ENCODE assay signal across 9 cellular contexts in the genomic region with DNA sequence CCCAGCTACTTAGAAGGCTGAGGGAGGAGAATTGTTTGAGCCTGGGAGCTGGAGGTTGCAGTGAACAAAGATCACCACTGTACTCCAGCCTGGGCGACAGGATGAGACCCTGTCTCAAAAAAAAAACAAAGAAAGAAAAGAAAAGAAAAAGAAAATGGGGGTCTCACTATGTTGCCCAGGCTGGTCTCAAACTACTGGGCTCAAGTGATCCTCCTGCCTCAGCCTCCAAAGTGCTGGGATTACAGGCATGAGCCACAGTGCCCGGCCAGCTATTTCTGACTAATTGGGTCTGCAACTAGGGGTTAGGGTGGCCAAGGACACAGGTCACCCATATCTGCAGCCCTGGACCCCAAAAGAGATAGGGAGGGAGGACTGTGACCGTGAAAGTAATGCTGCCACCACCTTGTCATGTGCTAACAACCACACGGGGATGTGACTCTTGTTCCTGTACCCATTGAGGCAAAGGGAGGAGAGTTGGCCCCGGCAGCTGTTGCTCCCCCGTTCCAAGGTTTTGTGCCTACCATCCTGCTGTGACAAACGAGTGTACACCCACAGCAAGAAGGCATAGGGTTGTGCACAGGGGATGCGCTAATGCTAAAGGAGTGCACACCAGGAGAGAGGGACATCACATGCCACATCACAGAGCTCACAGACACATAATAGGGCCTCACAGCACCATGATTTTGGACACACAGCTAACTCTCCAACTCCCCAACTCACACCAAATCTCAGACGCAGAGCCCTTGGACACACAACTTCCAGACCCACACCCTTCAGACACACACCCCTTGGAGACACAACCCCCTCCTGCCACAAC. TPM values are rescaled to one million over a fixed set of nuclear protein-coding genes. Genes with fewer than 3 reads are reported as not detected.
DNase-seq lines count a peak whose midpoint lies in the region; ATAC-seq, FAIRE-seq and TF ChIP-seq lines count a peak whose summit lies in the region.
"Had no signal": no experiment of that assay in that cellular context is flagged by ENCODE, and none has a peak within 500 bp of the region (broad histone marks: within the 10 kb centered on the region; RNA-seq: fewer than 3 reads in every experiment).

No MANE protein-coding gene starts in this region.

- peaks cover 63% of the 10 kb centered on the region for H3K27me3 Mint-ChIP-seq in endodermal cell (ENCODE audit: insufficient read depth)
- H3K27me3 Mint-ChIP-seq: activated naive CD8-positive, alpha-beta T cell treated with anti-CD3 and anti-CD28 coated beads, Interleukin-2, amount 10 ng/mL, durations not matched to agents 7 days and 5 days had no signal

- H3K4me3 ChIP-seq in Jurkat, Clone E6-1 (ENCODE audit: low read length) = peak overlapping the region; percentile 34
- no peak overlapping the region for H3K4me3 ChIP-seq in endodermal cell (ENCODE audit: low read length)
- H3K4me3 ChIP-seq in skeletal muscle satellite cell (ENCODE audit: low read length) = no peak overlapping the region

- no peak for ATAC-seq in HG02571 (IDR thresholded peaks at IDR 0.05; ENCODE audit: unreplicated experiment)

- 73 to 89% methylated on average over 2 to 9 of the region's 9 CpGs for WGBS in endodermal cell (ENCODE audit: insufficient coverage in 1 of 2, insufficient read length in 1 of 2), 2 experiments

- peak overlapping the region; percentile 69 for H3K4me2 ChIP-seq in skeletal muscle satellite cell (ENCODE audit: low read length)

- no peaks in the 10 kb centered on the region for H3K36me3 Mint-ChIP-seq in endodermal cell (ENCODE audit: low read depth)

- no peaks in the 10 kb centered on the region for H3K4me1 ChIP-seq in endodermal cell (ENCODE audit: control insufficient read depth, insufficient read depth, low read length)
- peaks cover 14% of the 10 kb centered on the region for H3K4me1 ChIP-seq in skeletal muscle satellite cell (ENCODE audit: control insufficient read depth, insufficient read depth, low read length)

- H3K4me1 Mint-ChIP-seq in endodermal cell = peaks cover 4% of the 10 kb centered on the region

- DNase-seq in GM19239 (ENCODE audit: insufficient read length, low spot score) (no peak), endodermal cell (no peak), DMS153 treated with DMSO at 0.1 percent for 48 hours (lab: John Stamatoyannopoulos, UW; ENCODE audit: unreplicated experiment) (no peak), D721Med (ENCODE audit: insufficient read length, low spot score) (no peak)
- DNase-seq in Jurkat, Clone E6-1 (ENCODE audit: low read depth, low spot score) = no peak
- DNase-seq: NCI-H2081 treated with DMSO at 0.1 percent for 48 hours had no signal

- TF ChIP-seq CTCF in endodermal cell (conservative IDR thresholded peaks at IDR 0.05) = no peak
- TF ChIP-seq CTCF in D721Med (IDR thresholded peaks at IDR 0.05; ENCODE audit: insufficient read depth, missing control alignments) = no peak

- no peak overlapping the region for H3K9ac ChIP-seq in endodermal cell (ENCODE audit: extremely low read depth, low read length, poor library complexity, severe bottlenecking)
- H3K9ac ChIP-seq in skeletal muscle satellite cell (ENCODE audit: low read depth, low read length) = no peak overlapping the region

- no peaks in the 10 kb centered on the region for H3K36me3 ChIP-seq in endodermal cell (ENCODE audit: control insufficient read depth, insufficient read depth, low read length)
- H3K36me3 ChIP-seq in skeletal muscle satellite cell (ENCODE audit: insufficient read depth, low read length) = no peaks in the 10 kb centered on the region

- FAIRE-seq in GM19239 (lab: Jason Lieb, UNC) = peak; percentile 65
- FAIRE-seq in D721Med (lab: Jason Lieb, UNC) = no peak

- H3K27ac Mint-ChIP-seq in endodermal cell = no peak overlapping the region
- H3K27ac Mint-ChIP-seq: activated naive CD8-positive, alpha-beta T cell treated with anti-CD3 and anti-CD28 coated beads, Interleukin-2, amount 10 ng/mL, durations not matched to agents 7 days and 5 days had no signal

- H3K27me3 ChIP-seq in endodermal cell (ENCODE audit: control insufficient read depth, insufficient read depth, low read length, poor library complexity, severe bottlenecking) (peaks cover 30% of the 10 kb centered on the region), skeletal muscle satellite cell (ENCODE audit: control insufficient read depth, insufficient read depth, low read length) (no peaks in the 10 kb centered on the region)

- H3K4me3 Mint-ChIP-seq in endodermal cell = peak overlapping the region; percentile 37

- no peaks in the 10 kb centered on the region for H3K9me3 Mint-ChIP-seq in endodermal cell
- H3K9me3 Mint-ChIP-seq: activated naive CD8-positive, alpha-beta T cell treated with anti-CD3 and anti-CD28 coated beads, Interleukin-2, amount 10 ng/mL, durations not matched to agents 7 days and 5 days had no signal

- H3K27ac ChIP-seq in endodermal cell (ENCODE audit: low read depth, low read length) = no peak overlapping the region

- no peaks in the 10 kb centered on the region for H3K9me3 ChIP-seq in endodermal cell (ENCODE audit: control insufficient read depth, low read length)
- H3K9me3 ChIP-seq in skeletal muscle satellite cell (replicated peaks; ENCODE audit: low read length) = no peaks in the 10 kb centered on the region

RNA-seq across cellular contexts. Expression of a gene that starts 0.6 kb away (rescaled TPM):
- 4.5 TPM for polyA plus RNA-seq in Jurkat, Clone E6-1 (2012; ENCODE audit: insufficient read depth, insufficient read length)
- 1 to 10 TPM; 1.2 to 1.6 TPM for total RNA-seq in endodermal cell
- polyA plus RNA-seq in endodermal cell (2013, experiment 1 of 2) = 0.64 TPM
- 0.99 TPM for polyA plus RNA-seq in endodermal cell (2013, experiment 2 of 2)
- 0.25 TPM in 1 of 2 replicates, not detected in the other for total RNA-seq in skeletal muscle satellite cell (2012; rRNA removed)

RNA-seq across cellular contexts. Expression of a gene that starts 22.5 kb away (rescaled TPM):
- 18.4 TPM for polyA plus RNA-seq in Jurkat, Clone E6-1 (2012; ENCODE audit: insufficient read depth, insufficient read length)
- 10 to 100 TPM; 22.6 to 34.3 TPM for total RNA-seq in endodermal cell
- 18.4 TPM for polyA plus RNA-seq in endodermal cell (2013, experiment 1 of 2)
- 15.1 TPM for polyA plus RNA-seq in endodermal cell (2013, experiment 2 of 2)
- 16.0 and 19.7 TPM in 2 replicates for total RNA-seq in skeletal muscle satellite cell (2012; rRNA removed)

RNA-seq across cellular contexts. Expression of a gene that starts 22.6 kb away (rescaled TPM):
- polyA plus RNA-seq in Jurkat, Clone E6-1 (2012; ENCODE audit: insufficient read depth, insufficient read length) = 121 TPM
- total RNA-seq in endodermal cell = 100 to 1,000 TPM; 117 to 122 TPM
- polyA plus RNA-seq in endodermal cell (2013, experiment 1 of 2) = 85.2 TPM
- polyA plus RNA-seq in endodermal cell (2013, experiment 2 of 2) = 71.0 TPM
- 52.0 and 59.4 TPM in 2 replicates for total RNA-seq in skeletal muscle satellite cell (2012; rRNA removed)

RNA-seq across cellular contexts. Expression of a gene that starts 31.2 kb away (rescaled TPM):
- polyA plus RNA-seq in Jurkat, Clone E6-1 (2012; ENCODE audit: insufficient read depth, insufficient read length) = 74.2 TPM
- total RNA-seq in endodermal cell = 10 to 100 TPM; 56.1 to 66.6 TPM
- polyA plus RNA-seq in endodermal cell (2013, experiment 1 of 2) = 40.4 TPM
- polyA plus RNA-seq in endodermal cell (2013, experiment 2 of 2) = 37.8 TPM
- total RNA-seq in skeletal muscle satellite cell (2012; rRNA removed) = 23.3 and 26.2 TPM in 2 replicates

RNA-seq across cellular contexts. Expression of a gene that starts 33.8 kb away (rescaled TPM):
- polyA plus RNA-seq in Jurkat, Clone E6-1 (2012; ENCODE audit: insufficient read depth, insufficient read length) = 45.3 TPM
- total RNA-seq in endodermal cell = 10 to 100 TPM; 14.7 to 17.2 TPM
- polyA plus RNA-seq in endodermal cell (2013, experiment 1 of 2) = 9.3 TPM
- 9.3 TPM for polyA plus RNA-seq in endodermal cell (2013, experiment 2 of 2)
- total RNA-seq in skeletal muscle satellite cell (2012; rRNA removed) = 8.1 and 12.9 TPM in 2 replicates
